Comparison of ENCODE assay signal across 20 cellular contexts in genomic region chr6:16533721-16534136, GRCh38.
DNase-seq lines count a peak whose midpoint lies in the region; ATAC-seq and TF ChIP-seq lines count a peak whose summit lies in the region.
"Had no signal": no experiment of that assay in that cellular context is flagged by ENCODE, and none has a peak within 500 bp of the region (broad histone marks: within the 10 kb centered on the region; RNA-seq: fewer than 3 reads in every experiment).

No MANE protein-coding gene starts in this region.

- no peak for DNase-seq in activated naive CD4-positive, alpha-beta T cell treated with Interleukin-2 at 50 U/mL for 16 hours
- no peak for DNase-seq in mammary epithelial cell
- DNase-seq: activated B cell treated with CpG ODN at 0.5 μM for 24 hours; adrenal gland; CD4-positive, alpha-beta memory T cell; DMS79 treated with DMSO at 0.1 percent for 48 hours; heart right ventricle; immature natural killer cell; left ventricle myocardium superior; NCI-H774; stimulated activated CD8-positive, alpha-beta memory T cell treated with anti-CD3 and anti-CD28 coated beads, Interleukin-4, amount 100 ng/mL, for 48 hours had no signal

- H3K27ac Mint-ChIP-seq in activated naive CD4-positive, alpha-beta T cell treated with anti-CD3 and anti-CD28 coated beads, Interleukin-2, amount 50 U/mL, for 24 hours: peak overlapping the region; percentile 54
- H3K27ac Mint-ChIP-seq in activated T-helper 17 cell treated with anti-CD3 and anti-CD28 coated beads, Interleukin-2, amount 50 U/mL, for 72 hours: peak overlapping the region; percentile 80
- H3K27ac Mint-ChIP-seq in stimulated activated naive CD8-positive, alpha-beta T cell treated with anti-CD3 and anti-CD28 coated beads, Interleukin-15, Interleukin-2, amounts not matched to agents 100 ng/mL and 50 ng/mL, for 24 hours: peak overlapping the region; percentile 42
- H3K27ac Mint-ChIP-seq: activated B cell treated with CpG ODN at 0.5 μM for 24 hours; dendritic cell treated with granulocyte-macrophage colony-stimulating factor and Interleukin-4, amounts not matched to agents 40 ng/mL and 50 ng/mL, for 4 days; GM23338; immature natural killer cell had no signal

- H3K27ac ChIP-seq in HEK293 (ENCODE audit: extremely low read depth, low read depth, low read length) (no peak overlapping the region), mammary epithelial cell (ENCODE audit: insufficient read depth, low read depth, low read length) (no peak overlapping the region)
- H3K27ac ChIP-seq: adrenal gland, heart right ventricle, thoracic aorta had no signal

- no peak overlapping the region for H3K4me3 Mint-ChIP-seq in activated naive CD4-positive, alpha-beta T cell treated with anti-CD3 and anti-CD28 coated beads, Interleukin-2, amount 50 U/mL, for 24 hours
- H3K4me3 Mint-ChIP-seq in activated T-helper 17 cell treated with anti-CD3 and anti-CD28 coated beads, Interleukin-2, amount 50 U/mL, for 72 hours: peak overlapping the region; percentile 34
- no peak overlapping the region for H3K4me3 Mint-ChIP-seq in stimulated activated naive CD8-positive, alpha-beta T cell treated with anti-CD3 and anti-CD28 coated beads, Interleukin-15, Interleukin-2, amounts not matched to agents 100 ng/mL and 50 ng/mL, for 24 hours
- H3K4me3 Mint-ChIP-seq: activated B cell treated with CpG ODN at 0.5 μM for 24 hours; CD4-positive, alpha-beta memory T cell; dendritic cell treated with granulocyte-macrophage colony-stimulating factor and Interleukin-4, amounts not matched to agents 40 ng/mL and 50 ng/mL, for 4 days; GM23338; immature natural killer cell had no signal

- TF ChIP-seq CTCF in HEK293 (tag by site-specific recombination; IDR thresholded peaks at IDR 0.05) (no peak), mammary epithelial cell (conservative IDR thresholded peaks at IDR 0.05 in 1 of 2, IDR thresholded peaks at IDR 0.05 in 1 of 2; ENCODE audit: extremely low read depth in 1 of 2, insufficient read depth in 1 of 2, low read depth in 1 of 2, low read length in 2 of 2) (no peak)

- no peaks in the 10 kb centered on the region for H4K20me1 ChIP-seq in mammary epithelial cell (ENCODE audit: insufficient read depth, low read length)

- no peak overlapping the region for H3K4me2 ChIP-seq in mammary epithelial cell (ENCODE audit: insufficient read depth, low read depth, low read length)
- H3K4me2 ChIP-seq: GM23338, smooth muscle cell had no signal

- no peak overlapping the region for H3K9ac ChIP-seq in mammary epithelial cell (ENCODE audit: insufficient read depth, low read length)

- no TSS peak for BruUV-seq in mammary epithelial cell (replicated peaks; lab: Mats Ljungman, UMichigan)

- H3K36me3 ChIP-seq in HEK293 (ENCODE audit: control insufficient read depth in 2 of 2, insufficient read depth in 1 of 2, low read length in 2 of 2) (no peaks in the 10 kb centered on the region), mammary epithelial cell (ENCODE audit: insufficient read depth, low read length) (no peaks in the 10 kb centered on the region)
- H3K36me3 ChIP-seq: adrenal gland, thoracic aorta had no signal

- H3K4me3 ChIP-seq in HEK293 (ENCODE audit: low read depth, low read length) (no peak overlapping the region), mammary epithelial cell (replicated peaks in 1 of 3; ENCODE audit: insufficient read depth in 1 of 3, low read depth in 2 of 3, low read length in 3 of 3) (no peak overlapping the region)
- H3K4me3 ChIP-seq: adrenal gland, GM23338, heart right ventricle, smooth muscle cell, thoracic aorta had no signal

- dilution Hi-C loops in mammary epithelial cell (cut with HindIII; ENCODE audit: low sequenced_read_pairs): no loop called here

- H3K9me3 Mint-ChIP-seq in activated naive CD4-positive, alpha-beta T cell treated with anti-CD3 and anti-CD28 coated beads, Interleukin-2, amount 50 U/mL, for 24 hours: peaks cover 5% of the 10 kb centered on the region
- no peaks in the 10 kb centered on the region for H3K9me3 Mint-ChIP-seq in activated T-helper 17 cell treated with anti-CD3 and anti-CD28 coated beads, Interleukin-2, amount 50 U/mL, for 72 hours
- no peaks in the 10 kb centered on the region for H3K9me3 Mint-ChIP-seq in stimulated activated naive CD8-positive, alpha-beta T cell treated with anti-CD3 and anti-CD28 coated beads, Interleukin-15, Interleukin-2, amounts not matched to agents 100 ng/mL and 50 ng/mL, for 24 hours
- H3K9me3 Mint-ChIP-seq: activated B cell treated with CpG ODN at 0.5 μM for 24 hours; CD4-positive, alpha-beta memory T cell; dendritic cell treated with granulocyte-macrophage colony-stimulating factor and Interleukin-4, amounts not matched to agents 40 ng/mL and 50 ng/mL, for 4 days; GM23338; immature natural killer cell had no signal

- no peak overlapping the region for H2AFZ ChIP-seq in mammary epithelial cell (ENCODE audit: low read depth, low read length)
- H2AFZ ChIP-seq: GM23338 had no signal

- POLR2A ChIA-PET in HEK293 (lab: Yijun Ruan, JAX): no interaction called here

- H3K27me3 ChIP-seq in mammary epithelial cell (ENCODE audit: insufficient read depth, low read length): no peaks in the 10 kb centered on the region
- H3K27me3 ChIP-seq: adrenal gland, heart right ventricle had no signal

- intact Hi-C loops in mammary epithelial cell (cut with micrococcal nuclease): no loop called here

- ATAC-seq in activated T-helper 17 cell treated with anti-CD3 and anti-CD28 coated beads, Interleukin-2, amount 50 U/mL, for 72 hours (replicated peaks): peak; percentile 93
- no peak for ATAC-seq in GM21576 (IDR thresholded peaks at IDR 0.05; ENCODE audit: unreplicated experiment)
- ATAC-seq: GM23338, heart right ventricle, left ventricle myocardium superior had no signal

- H3K9me3 ChIP-seq in HEK293 (ENCODE audit: control insufficient read depth, insufficient read depth, low read depth, low read length) (no peaks in the 10 kb centered on the region), mammary epithelial cell (replicated peaks; ENCODE audit: insufficient read depth, low read length) (no peaks in the 10 kb centered on the region)
- H3K9me3 ChIP-seq: adrenal gland, heart right ventricle, thoracic aorta had no signal

- WGBS in mammary epithelial cell (ENCODE audit: low coverage, missing lambda C conversion rate): 96% methylated on average over 6 of the region's 6 CpGs

- peaks cover 28% of the 10 kb centered on the region for H3K4me1 Mint-ChIP-seq in activated naive CD4-positive, alpha-beta T cell treated with anti-CD3 and anti-CD28 coated beads, Interleukin-2, amount 50 U/mL, for 24 hours
- H3K4me1 Mint-ChIP-seq in activated T-helper 17 cell treated with anti-CD3 and anti-CD28 coated beads, Interleukin-2, amount 50 U/mL, for 72 hours: peaks cover 37% of the 10 kb centered on the region
- H3K4me1 Mint-ChIP-seq in stimulated activated naive CD8-positive, alpha-beta T cell treated with anti-CD3 and anti-CD28 coated beads, Interleukin-15, Interleukin-2, amounts not matched to agents 100 ng/mL and 50 ng/mL, for 24 hours (ENCODE audit: low read depth): peaks cover 37% of the 10 kb centered on the region

- H3K4me1 ChIP-seq in HEK293 (ENCODE audit: control insufficient read depth, insufficient read depth, low read length) (peaks cover 2% of the 10 kb centered on the region; the same call in 1 of the 2 replicates), mammary epithelial cell (ENCODE audit: insufficient read depth, low read length) (no peaks in the 10 kb centered on the region)
- H3K4me1 ChIP-seq: adrenal gland had no signal

- no peaks in the 10 kb centered on the region for H3K27me3 Mint-ChIP-seq in activated naive CD4-positive, alpha-beta T cell treated with anti-CD3 and anti-CD28 coated beads, Interleukin-2, amount 50 U/mL, for 24 hours
- H3K27me3 Mint-ChIP-seq in activated T-helper 17 cell treated with anti-CD3 and anti-CD28 coated beads, Interleukin-2, amount 50 U/mL, for 72 hours: no peaks in the 10 kb centered on the region
- H3K27me3 Mint-ChIP-seq in stimulated activated naive CD8-positive, alpha-beta T cell treated with anti-CD3 and anti-CD28 coated beads, Interleukin-15, Interleukin-2, amounts not matched to agents 100 ng/mL and 50 ng/mL, for 24 hours: no peaks in the 10 kb centered on the region
- H3K27me3 Mint-ChIP-seq: activated B cell treated with CpG ODN at 0.5 μM for 24 hours; CD4-positive, alpha-beta memory T cell; dendritic cell treated with granulocyte-macrophage colony-stimulating factor and Interleukin-4, amounts not matched to agents 40 ng/mL and 50 ng/mL, for 4 days had no signal

- peaks cover 14% of the 10 kb centered on the region for H3K36me3 Mint-ChIP-seq in activated naive CD4-positive, alpha-beta T cell treated with anti-CD3 and anti-CD28 coated beads, Interleukin-2, amount 50 U/mL, for 24 hours
- peaks cover 48% of the 10 kb centered on the region for H3K36me3 Mint-ChIP-seq in activated T-helper 17 cell treated with anti-CD3 and anti-CD28 coated beads, Interleukin-2, amount 50 U/mL, for 72 hours (ENCODE audit: low read depth)
- peaks cover 19% of the 10 kb centered on the region for H3K36me3 Mint-ChIP-seq in stimulated activated naive CD8-positive, alpha-beta T cell treated with anti-CD3 and anti-CD28 coated beads, Interleukin-15, Interleukin-2, amounts not matched to agents 100 ng/mL and 50 ng/mL, for 24 hours (ENCODE audit: low read depth)
- H3K36me3 Mint-ChIP-seq: immature natural killer cell had no signal

- CTCF ChIA-PET in HEK293 (lab: Yijun Ruan, JAX) (interaction anchor here (0.5 to 1.6 kb wide), 3 partner anchors 22 to 230 kb away, joined by 3 to 5 read pairs (median 3); no protein-coding TSS in a partner anchor), mammary epithelial cell (lab: Charles Lee; ENCODE audit: low non-redundant PET) (no interaction called here)

- in situ Hi-C loops in mammary epithelial cell (cut with MboI; ENCODE audit: low sequenced_read_pairs in 2 of 2): no loop called here

- no peaks in the 10 kb centered on the region for H3K79me2 ChIP-seq in mammary epithelial cell (ENCODE audit: insufficient read depth, low read length)

TF ChIP-seq in HEK293, 187 proteins besides CTCF, POLR2A, EP300 and RAD21:
- TF ChIP-seq ZNF629 (tag by site-specific recombination; IDR thresholded peaks at IDR 0.05) (0 out of 2 replicates have a peak, but pooled peaks have one; percentile 12), SCRT2 (tag by site-specific recombination; IDR thresholded peaks at IDR 0.05) (0 out of 2 replicates have a peak, but pooled peaks have one; percentile 32), ZNF571 (tag by site-specific recombination; IDR thresholded peaks at IDR 0.05) (no peak), WT1 (tag by site-specific recombination; IDR thresholded peaks at IDR 0.05) (no peak), ZNF600 (tag by site-specific recombination; IDR thresholded peaks at IDR 0.05) (peak; percentile 62; the same call in 1 of the 2 replicates)
